ENCODE assay signal across 22 cellular contexts in genomic region chr1:63790989-63791388, GRCh38. TPM values are rescaled to one million over a fixed set of nuclear protein-coding genes. Genes with fewer than 3 reads are reported as not detected.
DNase-seq lines count a peak whose midpoint lies in the region; ATAC-seq and TF ChIP-seq lines count a peak whose summit lies in the region.
"Had no signal": no experiment of that assay in that cellular context is flagged by ENCODE, and none has a peak within 500 bp of the region (broad histone marks: within the 10 kb centered on the region; RNA-seq: fewer than 3 reads in every experiment).

No MANE protein-coding gene starts in this region.

- no peak for TF ChIP-seq POLR2A in breast epithelium (IDR thresholded peaks at IDR 0.05)

- H3K9me3 ChIP-seq in breast epithelium (no peaks in the 10 kb centered on the region), iPS-18a (ENCODE audit: control insufficient read depth, low read depth, low read length) (no peaks in the 10 kb centered on the region)
- H3K9me3 ChIP-seq: suprapubic skin, uterus had no signal

- H3K27me3 ChIP-seq in breast epithelium (no peaks in the 10 kb centered on the region), iPS-18a (ENCODE audit: control insufficient read depth, insufficient read depth, low read length) (no peaks in the 10 kb centered on the region)
- H3K27me3 ChIP-seq: brain microvascular endothelial cell, suprapubic skin, uterus had no signal

- DNase-seq in MCF 10A (ENCODE audit: unreplicated experiment) (peak; percentile 12), breast epithelium (ENCODE audit: low spot score in 2 of 2) (no peak), NCI-H774 (lab: John Stamatoyannopoulos, UW) (peak; percentile 14), type B pancreatic cell (ENCODE audit: extremely low spot score, unreplicated experiment) (no peak), progenitor cell of endocrine pancreas (ENCODE audit: low spot score, unreplicated experiment) (no peak)
- DNase-seq: activated CD4-positive, alpha-beta memory T cell treated with anti-CD3 and anti-CD28 coated beads, Interleukin-2, amount 10 ng/mL, durations not matched to agents 7 days and 5 days; activated CD4-positive, CD25-positive, alpha-beta regulatory T cell; activated gamma-delta T cell treated with Interleukin-2 at 50 U/mL for 16 hours; activated T-cell treated with anti-CD3 and anti-CD28 coated beads for 4 hours; brain microvascular endothelial cell; HCEC 1CT; NCI-H2081; T1000; uterus had no signal

- CTCF ChIA-PET in MCF 10A (lab: Yijun Ruan, JAX), result interaction anchor here (1.0 kb wide), 1 partner anchor 252 kb away, joined by 3 read pairs; no protein-coding TSS in a partner anchor

- ATAC-seq in GM21529 (IDR thresholded peaks at IDR 0.05; ENCODE audit: unreplicated experiment), result no peak
- ATAC-seq in GM18907 (IDR thresholded peaks at IDR 0.05; ENCODE audit: unreplicated experiment), result no peak
- ATAC-seq: natural killer cell treated with Interleukin-12 subunit alpha and Interleukin-12 subunit beta and Interleukin-15 and Interleukin-18, amount 100 ng/mL, for 72 hours had no signal

- intact Hi-C loops in MCF 10A (cut with micrococcal nuclease) (no loop called here), breast epithelium (cut with DNase I; ENCODE audit: low total_unique reads) (no loop called here)

- no peaks in the 10 kb centered on the region for H3K9me3 Mint-ChIP-seq in MCF 10A (ENCODE audit: unreplicated experiment)
- no peaks in the 10 kb centered on the region for H3K9me3 Mint-ChIP-seq in type B pancreatic cell
- H3K9me3 Mint-ChIP-seq in progenitor cell of endocrine pancreas (ENCODE audit: low read depth), result no peaks in the 10 kb centered on the region
- H3K9me3 Mint-ChIP-seq: activated CD4-positive, alpha-beta memory T cell treated with anti-CD3 and anti-CD28 coated beads, Interleukin-2, amount 10 ng/mL, durations not matched to agents 7 days and 5 days; natural killer cell treated with Interleukin-12 subunit alpha and Interleukin-12 subunit beta and Interleukin-15 and Interleukin-18, amount 100 ng/mL, for 72 hours had no signal

- no peak overlapping the region for H3K9ac ChIP-seq in iPS-18a (ENCODE audit: low read length)
- H3K9ac ChIP-seq: KMS-11 had no signal

- no peak overlapping the region for H3K27ac ChIP-seq in breast epithelium
- H3K27ac ChIP-seq in iPS-18a (ENCODE audit: low read length), result peak overlapping the region; percentile 6
- H3K27ac ChIP-seq: brain microvascular endothelial cell, C4-2B, coronary artery, KMS-11, suprapubic skin, uterus had no signal

- TF ChIP-seq CTCF in MCF 10A (IDR thresholded peaks at IDR 0.05; ENCODE audit: unreplicated experiment) (no peak), breast epithelium (IDR thresholded peaks at IDR 0.05) (no peak), type B pancreatic cell (conservative IDR thresholded peaks at IDR 0.05) (no peak), progenitor cell of endocrine pancreas (IDR thresholded peaks at IDR 0.05; ENCODE audit: unreplicated experiment) (no peak)

- BruUV-seq in MCF 10A (replicated peaks; lab: Mats Ljungman, UMichigan), result no TSS peak

- H3K4me3 Mint-ChIP-seq in MCF 10A (ENCODE audit: unreplicated experiment) (no peak overlapping the region), type B pancreatic cell (no peak overlapping the region), progenitor cell of endocrine pancreas (ENCODE audit: low read depth) (no peak overlapping the region)
- H3K4me3 Mint-ChIP-seq: activated CD4-positive, alpha-beta memory T cell treated with anti-CD3 and anti-CD28 coated beads, Interleukin-2, amount 10 ng/mL, durations not matched to agents 7 days and 5 days; natural killer cell treated with Interleukin-12 subunit alpha and Interleukin-12 subunit beta and Interleukin-15 and Interleukin-18, amount 100 ng/mL, for 72 hours had no signal

- H3K4me1 ChIP-seq in breast epithelium, result no peaks in the 10 kb centered on the region
- peaks cover 90% of the 10 kb centered on the region for H3K4me1 ChIP-seq in iPS-18a (ENCODE audit: control insufficient read depth, low read depth, low read length)
- H3K4me1 ChIP-seq: suprapubic skin, uterus had no signal

- H3K4me3 ChIP-seq in breast epithelium (no peak overlapping the region), iPS-18a (ENCODE audit: low read length) (peak overlapping the region; percentile 0)
- H3K4me3 ChIP-seq: coronary artery, suprapubic skin, uterus had no signal

- H3K27me3 Mint-ChIP-seq in MCF 10A (ENCODE audit: insufficient read depth, unreplicated experiment), result no peaks in the 10 kb centered on the region
- peaks cover 3% of the 10 kb centered on the region for H3K27me3 Mint-ChIP-seq in type B pancreatic cell
- no peaks in the 10 kb centered on the region for H3K27me3 Mint-ChIP-seq in progenitor cell of endocrine pancreas
- H3K27me3 Mint-ChIP-seq: activated CD4-positive, alpha-beta memory T cell treated with anti-CD3 and anti-CD28 coated beads, Interleukin-2, amount 10 ng/mL, durations not matched to agents 7 days and 5 days had no signal

- H3K36me3 Mint-ChIP-seq in MCF 10A (ENCODE audit: insufficient read depth, unreplicated experiment) (no peaks in the 10 kb centered on the region), type B pancreatic cell (peaks cover 10% of the 10 kb centered on the region), progenitor cell of endocrine pancreas (ENCODE audit: insufficient read depth) (peaks cover 8% of the 10 kb centered on the region)
- H3K36me3 Mint-ChIP-seq: natural killer cell treated with Interleukin-12 subunit alpha and Interleukin-12 subunit beta and Interleukin-15 and Interleukin-18, amount 100 ng/mL, for 72 hours had no signal

- peaks cover 7% of the 10 kb centered on the region for H3K4me1 Mint-ChIP-seq in MCF 10A (ENCODE audit: insufficient read depth, unreplicated experiment)
- peaks cover 58% of the 10 kb centered on the region for H3K4me1 Mint-ChIP-seq in type B pancreatic cell (ENCODE audit: unreplicated experiment)
- peaks cover 61% of the 10 kb centered on the region for H3K4me1 Mint-ChIP-seq in progenitor cell of endocrine pancreas (ENCODE audit: low read depth)
- H3K4me1 Mint-ChIP-seq: activated CD4-positive, alpha-beta memory T cell treated with anti-CD3 and anti-CD28 coated beads, Interleukin-2, amount 10 ng/mL, durations not matched to agents 7 days and 5 days had no signal

- H3K27ac Mint-ChIP-seq in MCF 10A (ENCODE audit: low read depth, unreplicated experiment) (no peak overlapping the region), type B pancreatic cell (peak overlapping the region; percentile 67), progenitor cell of endocrine pancreas (no peak overlapping the region)
- H3K27ac Mint-ChIP-seq: activated CD4-positive, alpha-beta memory T cell treated with anti-CD3 and anti-CD28 coated beads, Interleukin-2, amount 10 ng/mL, durations not matched to agents 7 days and 5 days; natural killer cell treated with Interleukin-12 subunit alpha and Interleukin-12 subunit beta and Interleukin-15 and Interleukin-18, amount 100 ng/mL, for 72 hours had no signal

- POLR2A ChIA-PET in MCF 10A (lab: Yijun Ruan, JAX), result no interaction called here

- no peaks in the 10 kb centered on the region for H3K36me3 ChIP-seq in breast epithelium
- peaks cover 2% of the 10 kb centered on the region for H3K36me3 ChIP-seq in iPS-18a (ENCODE audit: control insufficient read depth, low read depth, low read length)
- H3K36me3 ChIP-seq: brain microvascular endothelial cell, suprapubic skin, uterus had no signal

RNA-seq across cellular contexts. Expression of gene ROR1, which starts 17.2 kb away (rescaled TPM):
- 4.6 and 10.3 TPM in 2 replicates for total RNA-seq in MCF 10A (2022)
- total RNA-seq in breast epithelium, result 10 to 100 TPM in 1 of 3 donors, 1 to 10 TPM in 2; 5.9 to 11.6 (median 7.7) TPM
- total RNA-seq in type B pancreatic cell (ENCODE audit: low replicate concordance), result 14.9 and 32.0 TPM in 2 replicates
- 61.3 and 63.8 TPM in 2 replicates for total RNA-seq in progenitor cell of endocrine pancreas

Comparison
In these comparisons a context has a peak if more than half of its experiments do, and no peak if none do; other contexts are left out.
1. DNase-seq: peak in MCF 10A (single experiment) and NCI-H774 (single experiment); none in breast epithelium (0 of 2), type B pancreatic cell (single experiment) and progenitor cell of endocrine pancreas (single experiment).